ENCODE assay signal across 25 cellular contexts in the genomic region with DNA sequence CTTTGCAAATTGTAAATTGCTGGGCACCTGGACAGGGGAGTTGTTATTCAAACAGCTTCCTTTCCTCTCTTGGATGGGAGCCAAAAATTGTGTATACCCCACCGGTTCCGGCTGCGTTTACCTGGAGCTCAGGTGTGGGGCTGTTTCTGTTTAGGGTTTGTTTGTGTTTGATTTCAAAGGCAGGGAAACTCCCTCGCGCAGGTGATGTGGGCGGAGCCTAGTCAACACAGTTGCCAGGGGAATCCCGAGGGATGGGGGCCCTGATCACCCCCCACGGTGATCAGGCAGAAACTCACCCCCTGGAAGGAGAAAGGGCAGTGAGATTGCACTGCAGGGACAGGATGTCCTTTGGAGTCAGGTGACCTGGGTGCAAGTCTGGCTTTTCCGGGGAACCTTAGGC. TPM values are rescaled to one million over a fixed set of nuclear protein-coding genes. Genes with fewer than 3 reads are reported as not detected.
DNase-seq lines count a peak whose midpoint lies in the region; ATAC-seq and TF ChIP-seq lines count a peak whose summit lies in the region.
"Had no signal": no experiment of that assay in that cellular context is flagged by ENCODE, and none has a peak within 500 bp of the region (broad histone marks: within the 10 kb centered on the region; RNA-seq: fewer than 3 reads in every experiment).

No MANE protein-coding gene starts in this region.

- peak; percentile 40 for DNase-seq in Calu3
- peak; percentile 8 to 94 (median 81) for DNase-seq in NCI-H1417 (lab: John Stamatoyannopoulos, UW)
- DNase-seq in NCI-H748 (lab: John Stamatoyannopoulos, UW; ENCODE audit: unreplicated experiment) = peak; percentile 99
- peak; percentile 61 for DNase-seq in kidney tubule cell (ENCODE audit: low spot score)
- DNase-seq in glutamatergic neuron = no peak
- DNase-seq in A673 (ENCODE audit: low spot score) = no peak
- no peak for DNase-seq in activated naive CD4-positive, alpha-beta T cell treated with anti-CD3 and anti-CD28 coated beads, Interleukin-2, amount 10 ng/mL, durations not matched to agents 7 days and 5 days
- DNase-seq: activated CD4-positive, alpha-beta T cell treated with anti-CD3 and anti-CD28 coated beads for 1 hour; activated gamma-delta T cell; CD4-positive, alpha-beta memory T cell; kidney; MG63; NCI-H82; upper lobe of left lung had no signal

- no peaks in the 10 kb centered on the region for H3K27me3 ChIP-seq in A673 (replicated peaks; ENCODE audit: insufficient read depth, low read depth, low read length, poor library complexity)
- H3K27me3 ChIP-seq: ascending aorta, MG63, upper lobe of left lung had no signal

- H3K27me3 Mint-ChIP-seq in Calu3 (ENCODE audit: unreplicated experiment) (peaks cover 24% of the 10 kb centered on the region), glutamatergic neuron (ENCODE audit: unreplicated experiment) (peaks cover 18% of the 10 kb centered on the region)
- peaks cover 32% of the 10 kb centered on the region for H3K27me3 Mint-ChIP-seq in activated naive CD4-positive, alpha-beta T cell treated with anti-CD3 and anti-CD28 coated beads, Interleukin-2, amount 10 ng/mL, durations not matched to agents 7 days and 5 days
- H3K27me3 Mint-ChIP-seq: CD4-positive, alpha-beta memory T cell had no signal

- no peaks in the 10 kb centered on the region for H3K36me3 ChIP-seq in A673 (ENCODE audit: insufficient read depth, low read length, poor library complexity, severe bottlenecking)
- H3K36me3 ChIP-seq: ascending aorta, esophagus muscularis mucosa, heart left ventricle, MG63, upper lobe of left lung had no signal

- POLR2A ChIA-PET in A673 (lab: Charles Lee; ENCODE audit: low non-redundant PET) = no interaction called here

- H3K4me3 Mint-ChIP-seq in Calu3 (ENCODE audit: low read depth, unreplicated experiment) (no peak overlapping the region), glutamatergic neuron (ENCODE audit: unreplicated experiment) (no peak overlapping the region)
- H3K4me3 Mint-ChIP-seq in activated naive CD4-positive, alpha-beta T cell treated with anti-CD3 and anti-CD28 coated beads, Interleukin-2, amount 10 ng/mL, durations not matched to agents 7 days and 5 days = no peak overlapping the region
- H3K4me3 Mint-ChIP-seq: CD4-positive, alpha-beta memory T cell; dendritic cell treated with granulocyte-macrophage colony-stimulating factor and Interleukin-4, amounts not matched to agents 40 ng/mL and 50 ng/mL, for 4 days; stimulated activated effector memory CD8-positive, alpha-beta T cell treated with anti-CD3 and anti-CD28 coated beads, Interleukin-12 subunit alpha, Interleukin-12 subunit beta, amount 100 ng/mL, for 72 hours had no signal

- no peak for TF ChIP-seq CTCF in Calu3 (IDR thresholded peaks at IDR 0.05; ENCODE audit: unreplicated experiment)
- TF ChIP-seq CTCF in glutamatergic neuron (IDR thresholded peaks at IDR 0.05; ENCODE audit: partially characterized antibody, unreplicated experiment) = no peak
- no peak for TF ChIP-seq CTCF in A673 (conservative IDR thresholded peaks at IDR 0.05; ENCODE audit: low read depth, low read length)

- H3K27ac Mint-ChIP-seq in Calu3 (ENCODE audit: unreplicated experiment) (no peak overlapping the region), glutamatergic neuron (ENCODE audit: unreplicated experiment) (no peak overlapping the region)
- H3K27ac Mint-ChIP-seq in activated naive CD4-positive, alpha-beta T cell treated with anti-CD3 and anti-CD28 coated beads, Interleukin-2, amount 10 ng/mL, durations not matched to agents 7 days and 5 days = no peak overlapping the region
- H3K27ac Mint-ChIP-seq: dendritic cell treated with granulocyte-macrophage colony-stimulating factor and Interleukin-4, amounts not matched to agents 40 ng/mL and 50 ng/mL, for 4 days; stimulated activated effector memory CD8-positive, alpha-beta T cell treated with anti-CD3 and anti-CD28 coated beads, Interleukin-12 subunit alpha, Interleukin-12 subunit beta, amount 100 ng/mL, for 72 hours had no signal

- no peaks in the 10 kb centered on the region for H3K4me1 ChIP-seq in A673 (ENCODE audit: insufficient read depth, low read length, poor library complexity, severe bottlenecking)

- ATAC-seq in GM18868 (IDR thresholded peaks at IDR 0.05; ENCODE audit: unreplicated experiment) = no peak
- ATAC-seq: GM12878; HCT116; heart left ventricle; stimulated activated effector memory CD8-positive, alpha-beta T cell treated with anti-CD3 and anti-CD28 coated beads, Interleukin-12 subunit alpha, Interleukin-12 subunit beta, amount 100 ng/mL, for 72 hours had no signal

- CTCF ChIA-PET in Calu3 (lab: Charles Lee) = interaction anchor here (0.7 kb wide), 1 partner anchor 148 kb away, joined by 3 read pairs; no protein-coding TSS in a partner anchor
- CTCF ChIA-PET in A673 (lab: Charles Lee) = no interaction called here
- CTCF ChIA-PET in activated naive CD4-positive, alpha-beta T cell treated with anti-CD3 and anti-CD28 coated beads, Interleukin-2, amount 10 ng/mL, durations not matched to agents 7 days and 5 days (lab: Charles Lee) = interaction anchor here (1.8 kb wide), 1 partner anchor 365 kb away, joined by 10 read pairs; no protein-coding TSS in a partner anchor

- no peak overlapping the region for H3K4me3 ChIP-seq in A673 (ENCODE audit: low read depth, low read length, poor library complexity, severe bottlenecking)
- H3K4me3 ChIP-seq: ascending aorta, esophagus muscularis mucosa, GM12878, heart left ventricle, MG63, upper lobe of left lung had no signal

- H3K36me3 Mint-ChIP-seq in Calu3 (ENCODE audit: insufficient read depth, unreplicated experiment) = peaks cover 3% of the 10 kb centered on the region
- H3K36me3 Mint-ChIP-seq in glutamatergic neuron (ENCODE audit: unreplicated experiment) = peaks cover 5% of the 10 kb centered on the region
- H3K36me3 Mint-ChIP-seq in activated naive CD4-positive, alpha-beta T cell treated with anti-CD3 and anti-CD28 coated beads, Interleukin-2, amount 10 ng/mL, durations not matched to agents 7 days and 5 days = no peaks in the 10 kb centered on the region
- H3K36me3 Mint-ChIP-seq: CD4-positive, alpha-beta memory T cell; stimulated activated effector memory CD8-positive, alpha-beta T cell treated with anti-CD3 and anti-CD28 coated beads, Interleukin-12 subunit alpha, Interleukin-12 subunit beta, amount 100 ng/mL, for 72 hours had no signal

- H3K27ac ChIP-seq in A673 (ENCODE audit: low read depth, low read length, poor library complexity, severe bottlenecking) = no peak overlapping the region
- H3K27ac ChIP-seq: ascending aorta, esophagus muscularis mucosa, heart left ventricle, upper lobe of left lung had no signal

- H3K9me3 Mint-ChIP-seq in Calu3 (ENCODE audit: low read depth, unreplicated experiment) (no peaks in the 10 kb centered on the region), glutamatergic neuron (ENCODE audit: unreplicated experiment) (peaks cover 3% of the 10 kb centered on the region)
- H3K9me3 Mint-ChIP-seq in activated naive CD4-positive, alpha-beta T cell treated with anti-CD3 and anti-CD28 coated beads, Interleukin-2, amount 10 ng/mL, durations not matched to agents 7 days and 5 days = no peaks in the 10 kb centered on the region
- H3K9me3 Mint-ChIP-seq: CD4-positive, alpha-beta memory T cell; dendritic cell treated with granulocyte-macrophage colony-stimulating factor and Interleukin-4, amounts not matched to agents 40 ng/mL and 50 ng/mL, for 4 days; stimulated activated effector memory CD8-positive, alpha-beta T cell treated with anti-CD3 and anti-CD28 coated beads, Interleukin-12 subunit alpha, Interleukin-12 subunit beta, amount 100 ng/mL, for 72 hours had no signal

- H3K4me1 Mint-ChIP-seq in Calu3 (ENCODE audit: low read depth, unreplicated experiment) = peaks cover 7% of the 10 kb centered on the region
- peaks cover 5% of the 10 kb centered on the region for H3K4me1 Mint-ChIP-seq in glutamatergic neuron (ENCODE audit: low read depth, unreplicated experiment)
- no peaks in the 10 kb centered on the region for H3K4me1 Mint-ChIP-seq in activated naive CD4-positive, alpha-beta T cell treated with anti-CD3 and anti-CD28 coated beads, Interleukin-2, amount 10 ng/mL, durations not matched to agents 7 days and 5 days

- intact Hi-C loops in Calu3 (cut with micrococcal nuclease; ENCODE audit: unreplicated experiment) (loop anchor here (5.0 kb wide), 1 partner anchor 363 kb away; no protein-coding TSS in a partner anchor), A673 (cut with micrococcal nuclease; ENCODE audit: unreplicated experiment) (no loop called here)

- no TSS peak for BruUV-seq in Calu3 (replicated peaks; lab: Mats Ljungman, UMichigan)
- BruUV-seq in A673 (replicated peaks; lab: Mats Ljungman, UMichigan) = no TSS peak

- no peaks in the 10 kb centered on the region for H3K9me3 ChIP-seq in A673 (ENCODE audit: low read depth, low read length, poor library complexity, severe bottlenecking)
- H3K9me3 ChIP-seq: ascending aorta, esophagus muscularis mucosa, heart left ventricle, MG63, upper lobe of left lung had no signal

RNA-seq across cellular contexts. Expression of gene CDCP2, which starts 28.3 kb away (rescaled TPM):
- total RNA-seq in Calu3 (2022) (not detected in 2 replicates), glutamatergic neuron (ENCODE audit: unreplicated experiment) (not detected), A673 (2021) (not detected in 2 replicates)
- total RNA-seq: ascending aorta; G401; osteocyte; T-helper 2 cell treated with Interferon-gamma antibody and Interleukin-4, amounts not matched to agents 100 ng/mL and 5 ng/mL, for 36 hours; upper lobe of left lung had no signal

Comparison
In these comparisons a context has a peak if more than half of its experiments do, and no peak if none do; other contexts are left out.
1. DNase-seq: peak in Calu3 (single experiment), NCI-H1417 (3 of 3), NCI-H748 (single experiment) and kidney tubule cell (single experiment); none in glutamatergic neuron (single experiment), A673 (single experiment) and activated naive CD4-positive, alpha-beta T cell treated with anti-CD3 and anti-CD28 coated beads, Interleukin-2, amount 10 ng/mL, durations not matched to agents 7 days and 5 days (single experiment).